In genomic region chr10:22271786-22272185, GRCh38 we compare ENCODE assay signal across 1 cellular context.
TF ChIP-seq lines count a peak whose summit lies in the region.

No MANE protein-coding gene starts in this region.

TF ChIP-seq in GM23338, 12 proteins besides CTCF, POLR2A, EP300 and RAD21 (continued from another document):
- TF ChIP-seq ZNF462 (CRISPR knock-in tag; IDR thresholded peaks at IDR 0.05) (no peak), REST (IDR thresholded peaks at IDR 0.05; ENCODE audit: unreplicated experiment) (no peak), NANOG (IDR thresholded peaks at IDR 0.05; ENCODE audit: borderline replicate concordance) (no peak), JUNB (IDR thresholded peaks at IDR 0.05; ENCODE audit: unreplicated experiment) (no peak), CREB1 (CRISPR knock-in tag; IDR thresholded peaks at IDR 0.05; ENCODE audit: low read depth) (no peak)
